In genomic region chr13:52738719-52739467, GRCh38 we compare ENCODE assay signal across 9 cellular contexts. TPM values are rescaled to one million over a fixed set of nuclear protein-coding genes. Genes with fewer than 3 reads are reported as not detected.
A peak's percentile ranks its signal among the peaks of the same experiment; 100 is the strongest.
DNase-seq lines count a peak whose midpoint lies in the region; ATAC-seq, FAIRE-seq and TF ChIP-seq lines count a peak whose summit lies in the region.
"Had no signal": no experiment of that assay in that cellular context is flagged by ENCODE, and none has a peak within 500 bp of the region (broad histone marks: within the 10 kb centered on the region; RNA-seq: fewer than 3 reads in every experiment).

No MANE protein-coding gene starts in this region.

- no peaks in the 10 kb centered on the region for H3K36me3 Mint-ChIP-seq in stimulated activated naive B cell treated with anti-CD40 and anti-IgM and Interleukin-4, amounts not matched to agents 10 μg/mL and 1 μg/mL and 100 μg/mL, for 72 hours

- no peak overlapping the region for H3K27ac Mint-ChIP-seq in stimulated activated naive B cell treated with anti-CD40 and anti-IgM and Interleukin-4, amounts not matched to agents 10 μg/mL and 1 μg/mL and 100 μg/mL, for 72 hours

- H3K9me3 ChIP-seq in left lung: no peaks in the 10 kb centered on the region

- peaks cover 0 to 11% of the 10 kb centered on the region in 2 donors for H3K4me1 ChIP-seq in left lung

- no peak overlapping the region for H3K27ac ChIP-seq in left lung

- peaks cover 2 to 6% of the 10 kb centered on the region in 2 donors for H3K9me3 Mint-ChIP-seq in stimulated activated naive B cell treated with anti-CD40 and anti-IgM and Interleukin-4, amounts not matched to agents 10 μg/mL and 1 μg/mL and 100 μg/mL, for 72 hours

- no peaks in the 10 kb centered on the region for H3K36me3 ChIP-seq in left lung

- peak overlapping the region; percentile 32 to 68 for H3K4me3 Mint-ChIP-seq in stimulated activated naive B cell treated with anti-CD40 and anti-IgM and Interleukin-4, amounts not matched to agents 10 μg/mL and 1 μg/mL and 100 μg/mL, for 72 hours

- FAIRE-seq in H54 (lab: Jason Lieb, UNC) (no peak), RCC 7860 (lab: Jason Lieb, UNC) (no peak)

- TF ChIP-seq POLR2A in H54 (IDR thresholded peaks at IDR 0.05; ENCODE audit: low read depth, low read length): no peak

- H3K4me3 ChIP-seq in astrocyte of the spinal cord (ENCODE audit: low read depth, low read length): peak overlapping the region; percentile 13
- peak overlapping the region in 1 of 2 donors; percentile 34 for H3K4me3 ChIP-seq in left lung

- peak; percentile 73 for TF ChIP-seq CTCF in GM10266 (IDR thresholded peaks at IDR 0.05; ENCODE audit: control insufficient read depth, insufficient read depth, low read depth, missing control alignments)
- TF ChIP-seq CTCF in astrocyte of the spinal cord (IDR thresholded peaks at IDR 0.05; ENCODE audit: low read depth, low read length): peak; percentile 56
- TF ChIP-seq CTCF in left lung (IDR thresholded peaks at IDR 0.05): peak; percentile 22 to 46

- H3K27me3 ChIP-seq in left lung: peaks cover 20 to 64% of the 10 kb centered on the region in 2 donors

- H3K27me3 Mint-ChIP-seq in stimulated activated naive B cell treated with anti-CD40 and anti-IgM and Interleukin-4, amounts not matched to agents 10 μg/mL and 1 μg/mL and 100 μg/mL, for 72 hours: peaks cover 48 to 55% of the 10 kb centered on the region in 2 donors

- peaks cover 8 to 10% of the 10 kb centered on the region in 2 donors for H3K4me1 Mint-ChIP-seq in stimulated activated naive B cell treated with anti-CD40 and anti-IgM and Interleukin-4, amounts not matched to agents 10 μg/mL and 1 μg/mL and 100 μg/mL, for 72 hours

- peak; percentile 66 for ATAC-seq in HG03095 (IDR thresholded peaks at IDR 0.05; ENCODE audit: unreplicated experiment)
- ATAC-seq in left lung: peak; percentile 61
- ATAC-seq in stimulated activated naive B cell treated with anti-CD40 and anti-IgM and Interleukin-4, amounts not matched to agents 10 μg/mL and 1 μg/mL and 100 μg/mL, for 72 hours (replicated peaks): peak; percentile 59 to 73
- ATAC-seq in HG03469 (IDR thresholded peaks at IDR 0.05; ENCODE audit: unreplicated experiment): no peak

- DNase-seq in GM10266 (ENCODE audit: extremely low spot score) (peak; percentile 79), astrocyte of the spinal cord (ENCODE audit: low read depth, low spot score) (no peak), left lung (peak in 1 of 2 donors; percentile 82), H54 (ENCODE audit: insufficient read length, low spot score) (no peak), RCC 7860 (ENCODE audit: low spot score) (no peak)
- peak; percentile 6 for DNase-seq in stimulated activated naive B cell treated with anti-CD40 and anti-IgM and Interleukin-4, amounts not matched to agents 10 μg/mL and 1 μg/mL and 100 μg/mL, for 72 hours

- intact Hi-C loops in left lung (cut with DNase I): no loop called here

- in situ Hi-C loops in astrocyte of the spinal cord (cut with HindIII; ENCODE audit: low sequenced_read_pairs): no loop called here

RNA-seq across cellular contexts. Expression of gene CNMD, which starts 0.7 kb away (rescaled TPM):
- total RNA-seq in left lung: not detected
- total RNA-seq: glomerular endothelial cell had no signal

Comparison
In these comparisons a context has a peak if more than half of its experiments do, and no peak if none do; other contexts are left out.
1. DNase-seq: peak in GM10266 (single experiment) and stimulated activated naive B cell treated with anti-CD40 and anti-IgM and Interleukin-4, amounts not matched to agents 10 μg/mL and 1 μg/mL and 100 μg/mL, for 72 hours (single experiment); none in astrocyte of the spinal cord (single experiment), H54 (single experiment) and RCC 7860 (single experiment).
2. Peak in every context shown above with its lines, with median percentiles within 50 percentile points of each other: CTCF ChIP-seq.